In the genomic region with DNA sequence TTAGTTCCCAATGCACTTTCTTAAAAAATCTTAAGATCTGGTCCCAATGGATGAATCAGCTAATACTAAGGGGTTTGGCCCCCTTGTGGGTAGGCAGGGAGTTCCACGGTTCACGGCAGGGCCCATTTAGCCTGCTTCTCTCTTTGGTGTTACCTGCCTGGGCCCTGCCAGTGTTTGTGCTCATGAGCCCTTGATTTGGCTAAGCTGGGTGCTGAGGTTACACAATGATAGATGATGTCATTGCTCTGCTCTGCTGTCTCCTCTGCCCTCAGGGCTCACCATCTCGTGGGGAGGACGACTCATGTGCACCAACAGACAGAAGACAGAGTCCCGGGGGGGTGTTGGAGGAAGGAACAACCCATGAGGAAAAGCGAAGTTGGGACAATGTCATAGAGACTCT, we compare ENCODE assay signal across 12 cellular contexts. TPM values are rescaled to one million over a fixed set of nuclear protein-coding genes. Genes with fewer than 3 reads are reported as not detected.
A peak's percentile ranks its signal among the peaks of the same experiment; 100 is the strongest.
DNase-seq lines count a peak whose midpoint lies in the region; ATAC-seq and TF ChIP-seq lines count a peak whose summit lies in the region.
"Had no signal": no experiment of that assay in that cellular context is flagged by ENCODE, and none has a peak within 500 bp of the region (broad histone marks: within the 10 kb centered on the region; RNA-seq: fewer than 3 reads in every experiment).

No MANE protein-coding gene starts in this region.

- H3K27ac ChIP-seq in RWPE1 (no peak overlapping the region), epithelial cell of prostate (no peak overlapping the region)
- H3K27ac ChIP-seq: SK-N-MC had no signal

- peaks cover 10% of the 10 kb centered on the region for H3K4me1 Mint-ChIP-seq in activated CD4-positive, alpha-beta T cell treated with anti-CD3 and anti-CD28 coated beads, Interleukin-2, amount 10 ng/mL, durations not matched to agents 24 days and 14 days

- H3K4me3 Mint-ChIP-seq in activated CD4-positive, alpha-beta T cell treated with anti-CD3 and anti-CD28 coated beads, Interleukin-2, amount 10 ng/mL, durations not matched to agents 24 days and 14 days: no peak overlapping the region

- H3K36me3 Mint-ChIP-seq in activated CD4-positive, alpha-beta T cell treated with anti-CD3 and anti-CD28 coated beads, Interleukin-2, amount 10 ng/mL, durations not matched to agents 24 days and 14 days (ENCODE audit: low read depth): no peaks in the 10 kb centered on the region

- H3K27me3 Mint-ChIP-seq in activated CD4-positive, alpha-beta T cell treated with anti-CD3 and anti-CD28 coated beads, Interleukin-2, amount 10 ng/mL, durations not matched to agents 24 days and 14 days: peaks cover 42% of the 10 kb centered on the region
- H3K27me3 Mint-ChIP-seq: progenitor cell of endocrine pancreas had no signal

- no peak overlapping the region for H3K27ac Mint-ChIP-seq in activated CD4-positive, alpha-beta T cell treated with anti-CD3 and anti-CD28 coated beads, Interleukin-2, amount 10 ng/mL, durations not matched to agents 24 days and 14 days
- H3K27ac Mint-ChIP-seq: progenitor cell of endocrine pancreas had no signal

- CTCF ChIA-PET in RWPE1 (lab: Yijun Ruan, JAX): no interaction called here

- TF ChIP-seq POLR2A in GM18505 (IDR thresholded peaks at IDR 0.05; ENCODE audit: borderline replicate concordance, extremely low read depth, insufficient read depth, insufficient read length): no peak

- intact Hi-C loops in activated CD4-positive, alpha-beta T cell treated with anti-CD3 and anti-CD28 coated beads, Interleukin-2, amount 10 ng/mL, durations not matched to agents 24 days and 14 days (cut with micrococcal nuclease): no loop called here
- intact Hi-C loops in sciatic nerve (cut with DNase I): no loop called here

- POLR2A ChIA-PET in RWPE1 (lab: Yijun Ruan, JAX; ENCODE audit: low non-redundant PET): no interaction called here

- DNase-seq in activated CD4-positive, alpha-beta T cell treated with anti-CD3 and anti-CD28 coated beads, Interleukin-2, amount 50 U/mL, for 1 hour: peak; percentile 13
- DNase-seq in activated CD4-positive, alpha-beta T cell treated with anti-CD3 and anti-CD28 coated beads, Interleukin-2, amount 10 ng/mL, durations not matched to agents 24 days and 14 days: no peak
- DNase-seq in RWPE1 (ENCODE audit: low spot score) (peak; percentile 41), epithelial cell of prostate (ENCODE audit: low read depth, low spot score) (peak; percentile 18), sciatic nerve (ENCODE audit: low spot score) (no peak), NCI-H524 (lab: John Stamatoyannopoulos, UW) (no peak)
- DNase-seq: GOT3, NCI-H146 had no signal

- no peak for TF ChIP-seq CTCF in RWPE1 (conservative IDR thresholded peaks at IDR 0.05; ENCODE audit: low read depth)

- H3K9me3 Mint-ChIP-seq in activated CD4-positive, alpha-beta T cell treated with anti-CD3 and anti-CD28 coated beads, Interleukin-2, amount 10 ng/mL, durations not matched to agents 24 days and 14 days: no peaks in the 10 kb centered on the region

- ATAC-seq in sciatic nerve (peak; percentile 32), GM18505 (IDR thresholded peaks at IDR 0.05; ENCODE audit: unreplicated experiment) (no peak), HG02884 (IDR thresholded peaks at IDR 0.05; ENCODE audit: unreplicated experiment) (no peak)

RNA-seq across cellular contexts. Expression of a gene that starts 24.4 kb away (rescaled TPM):
- total RNA-seq in activated CD4-positive, alpha-beta T cell treated with anti-CD3 and anti-CD28 coated beads, Interleukin-2, amount 10 ng/mL, durations not matched to agents 24 days and 14 days: 0.19 and 0.21 TPM in 2 replicates
- total RNA-seq in sciatic nerve: 16.2 TPM

Comparison
In these comparisons a context has a peak if more than half of its experiments do, and no peak if none do; other contexts are left out.
1. DNase-seq: peak in activated CD4-positive, alpha-beta T cell treated with anti-CD3 and anti-CD28 coated beads, Interleukin-2, amount 50 U/mL, for 1 hour (single experiment), RWPE1 (single experiment) and epithelial cell of prostate (single experiment); none in activated CD4-positive, alpha-beta T cell treated with anti-CD3 and anti-CD28 coated beads, Interleukin-2, amount 10 ng/mL, durations not matched to agents 24 days and 14 days (single experiment), sciatic nerve (single experiment) and NCI-H524 (0 of 2).
2. RNA of a gene that starts 24.4 kb away (total RNA-seq): 16.2 TPM in sciatic nerve (single experiment); 0.19 to 0.21 TPM in activated CD4-positive, alpha-beta T cell treated with anti-CD3 and anti-CD28 coated beads, Interleukin-2, amount 10 ng/mL, durations not matched to agents 24 days and 14 days; every median in the first group is over 10 times any median in the second.